ENCODE assay signal across 17 cellular contexts in genomic region chr6:109238405-109238804, GRCh38.
"Had no signal": no experiment of that assay in that cellular context is flagged by ENCODE, and none has a peak within 500 bp of the region (broad histone marks: within the 10 kb centered on the region; RNA-seq: fewer than 3 reads in every experiment).

No MANE protein-coding gene starts in this region.

- H3K4me3 ChIP-seq: testis had no signal

- H3K4me1 ChIP-seq: foreskin keratinocyte had no signal

- H3K9me3 ChIP-seq: testis had no signal

- DNase-seq: activated CD4-positive, alpha-beta T cell treated with anti-CD3 and anti-CD28 coated beads for 4 hours; activated CD8-positive, alpha-beta memory T cell treated with anti-CD3 and anti-CD28 coated beads, Interleukin-2, amount 50 U/mL, for 48 hours; activated CD8-positive, alpha-beta T cell treated with anti-CD3 and anti-CD28 coated beads for 36 hours; activated naive CD4-positive, alpha-beta T cell; activated naive CD8-positive, alpha-beta T cell treated with anti-CD3 and anti-CD28 coated beads, Interleukin-2, amount 50 U/mL, for 24 hours; cortex of kidney; erythroblast; foreskin keratinocyte; head of caudate nucleus; nephron progenitor cell; stimulated activated CD4-positive, alpha-beta T cell treated with anti-CD3 and anti-CD28 coated beads, Interleukin-4, amount 100 ng/mL, for 24 hours; T-helper 9 cell; testis; WERI-Rb-1 had no signal

- H3K36me3 ChIP-seq: WERI-Rb-1 had no signal

- H3K27me3 Mint-ChIP-seq: activated CD8-positive, alpha-beta T cell treated with anti-CD3 and anti-CD28 coated beads for 36 hours; activated naive CD8-positive, alpha-beta T cell treated with anti-CD3 and anti-CD28 coated beads, Interleukin-2, amount 50 U/mL, for 24 hours; central memory CD8-positive, alpha-beta T cell; stimulated activated naive CD8-positive, alpha-beta T cell treated with anti-CD3 and anti-CD28 coated beads, Interleukin-15, Interleukin-2, amounts not matched to agents 100 ng/mL and 50 ng/mL, for 24 hours had no signal

- H3K27ac ChIP-seq: foreskin keratinocyte, WERI-Rb-1 had no signal

- H3K9me3 Mint-ChIP-seq: activated CD8-positive, alpha-beta T cell treated with anti-CD3 and anti-CD28 coated beads for 36 hours; activated T-helper 1 cell treated with anti-CD3 and anti-CD28 coated beads, Interleukin-12 subunit alpha, Interleukin-12 subunit beta, Interleukin-2, Interleukin-4 antibody, amounts not matched to agents 30 ng/mL and 10 ng/mL and 1 ng/mL, durations not matched to agents 14 hours and 24 hours and 36 hours; central memory CD8-positive, alpha-beta T cell; nephron progenitor cell; stimulated activated naive CD8-positive, alpha-beta T cell treated with anti-CD3 and anti-CD28 coated beads, Interleukin-15, Interleukin-2, amounts not matched to agents 100 ng/mL and 50 ng/mL, for 24 hours had no signal

- H3K27me3 ChIP-seq: foreskin keratinocyte, testis had no signal

- H3K27ac Mint-ChIP-seq: activated CD8-positive, alpha-beta T cell treated with anti-CD3 and anti-CD28 coated beads for 36 hours; activated naive CD8-positive, alpha-beta T cell treated with anti-CD3 and anti-CD28 coated beads, Interleukin-2, amount 50 U/mL, for 24 hours; activated T-helper 1 cell treated with anti-CD3 and anti-CD28 coated beads, Interleukin-12 subunit alpha, Interleukin-12 subunit beta, Interleukin-2, Interleukin-4 antibody, amounts not matched to agents 30 ng/mL and 10 ng/mL and 1 ng/mL, durations not matched to agents 14 hours and 24 hours and 36 hours; nephron progenitor cell; stimulated activated naive CD8-positive, alpha-beta T cell treated with anti-CD3 and anti-CD28 coated beads, Interleukin-15, Interleukin-2, amounts not matched to agents 100 ng/mL and 50 ng/mL, for 24 hours had no signal

- ATAC-seq: activated CD8-positive, alpha-beta T cell treated with anti-CD3 and anti-CD28 coated beads for 36 hours; activated naive CD8-positive, alpha-beta T cell treated with anti-CD3 and anti-CD28 coated beads, Interleukin-2, amount 50 U/mL, for 24 hours; foreskin keratinocyte had no signal

- H3K4me3 Mint-ChIP-seq: activated CD8-positive, alpha-beta T cell treated with anti-CD3 and anti-CD28 coated beads for 36 hours; activated naive CD8-positive, alpha-beta T cell treated with anti-CD3 and anti-CD28 coated beads, Interleukin-2, amount 50 U/mL, for 24 hours; activated T-helper 1 cell treated with anti-CD3 and anti-CD28 coated beads, Interleukin-12 subunit alpha, Interleukin-12 subunit beta, Interleukin-2, Interleukin-4 antibody, amounts not matched to agents 30 ng/mL and 10 ng/mL and 1 ng/mL, durations not matched to agents 14 hours and 24 hours and 36 hours; central memory CD8-positive, alpha-beta T cell; nephron progenitor cell; stimulated activated naive CD8-positive, alpha-beta T cell treated with anti-CD3 and anti-CD28 coated beads, Interleukin-15, Interleukin-2, amounts not matched to agents 100 ng/mL and 50 ng/mL, for 24 hours had no signal
